Comparison of ENCODE assay signal across 14 cellular contexts in genomic region chr1:164704954-164705353, GRCh38.
DNase-seq lines count a peak whose midpoint lies in the region; ATAC-seq and TF ChIP-seq lines count a peak whose summit lies in the region.
"Had no signal": no experiment of that assay in that cellular context is flagged by ENCODE, and none has a peak within 500 bp of the region (broad histone marks: within the 10 kb centered on the region; RNA-seq: fewer than 3 reads in every experiment).

No MANE protein-coding gene starts in this region.

- no peaks in the 10 kb centered on the region for H4K20me1 ChIP-seq in SK-N-SH (ENCODE audit: insufficient read depth)

- peaks cover 24% of the 10 kb centered on the region for H3F3A ChIP-seq in SK-N-SH (replicated peaks; ENCODE audit: insufficient read depth)

- no peak overlapping the region for H3K4me3 ChIP-seq in SK-N-SH (ENCODE audit: low read depth in 2 of 2, low read length in 1 of 2)
- no peak overlapping the region for H3K4me3 ChIP-seq in fibroblast of pulmonary artery (replicated peaks; ENCODE audit: low read depth, low read length)
- H3K4me3 ChIP-seq in uterus = no peak overlapping the region
- H3K4me3 ChIP-seq: adrenal gland, thyroid gland had no signal

- H3K4me1 Mint-ChIP-seq in activated T-helper 2 cell treated with anti-CD3 and anti-CD28 coated beads, Interferon-gamma antibody, Interleukin-2, Interleukin-4, amounts not matched to agents 10 μg/mL and 5 μg/mL and 100 μg/mL, durations not matched to agents 14 hours and 24 hours and 36 hours (ENCODE audit: low read depth) = no peaks in the 10 kb centered on the region
- no peaks in the 10 kb centered on the region for H3K4me1 Mint-ChIP-seq in stimulated activated effector memory CD8-positive, alpha-beta T cell treated with anti-CD3 and anti-CD28 coated beads, Interleukin-12 subunit alpha, Interleukin-12 subunit beta, amount 100 ng/mL, for 72 hours

- H3K4me1 ChIP-seq in SK-N-SH (ENCODE audit: control insufficient read depth in 1 of 2, insufficient read depth in 2 of 2, low read depth in 1 of 2, low read length in 1 of 2) = peaks cover 23 to 35% of the 10 kb centered on the region in 2 experiments
- H3K4me1 ChIP-seq in uterus = peaks cover 13 to 14% of the 10 kb centered on the region in 2 donors

- peak; percentile 59 for TF ChIP-seq RAD21 in SK-N-SH (IDR thresholded peaks at IDR 0.05; ENCODE audit: low read length)

- H3K9me2 ChIP-seq in SK-N-SH = no peaks in the 10 kb centered on the region

- no peaks in the 10 kb centered on the region for H3K36me3 ChIP-seq in SK-N-SH (replicated peaks in 1 of 2; ENCODE audit: control insufficient read depth in 1 of 2, insufficient read depth in 2 of 2, low read length in 1 of 2)
- H3K36me3 ChIP-seq in uterus = no peaks in the 10 kb centered on the region
- H3K36me3 ChIP-seq: adrenal gland, thyroid gland had no signal

- no peaks in the 10 kb centered on the region for H3K27me3 Mint-ChIP-seq in activated T-helper 2 cell treated with anti-CD3 and anti-CD28 coated beads, Interferon-gamma antibody, Interleukin-2, Interleukin-4, amounts not matched to agents 10 μg/mL and 5 μg/mL and 100 μg/mL, durations not matched to agents 14 hours and 24 hours and 36 hours (ENCODE audit: low read depth)

- no peaks in the 10 kb centered on the region for H3K36me3 Mint-ChIP-seq in activated T-helper 2 cell treated with anti-CD3 and anti-CD28 coated beads, Interferon-gamma antibody, Interleukin-2, Interleukin-4, amounts not matched to agents 10 μg/mL and 5 μg/mL and 100 μg/mL, durations not matched to agents 14 hours and 24 hours and 36 hours (ENCODE audit: low read depth)
- no peaks in the 10 kb centered on the region for H3K36me3 Mint-ChIP-seq in stimulated activated effector memory CD8-positive, alpha-beta T cell treated with anti-CD3 and anti-CD28 coated beads, Interleukin-12 subunit alpha, Interleukin-12 subunit beta, amount 100 ng/mL, for 72 hours

- DNase-seq in SK-N-SH (peak; percentile 28), OCI-M1 (lab: John Stamatoyannopoulos, UW) (peak; percentile 51), fibroblast of pulmonary artery (ENCODE audit: low read depth) (no peak), uterus (no peak)
- no peak for DNase-seq in activated T-helper 2 cell treated with anti-CD3 and anti-CD28 coated beads, Interferon-gamma antibody, Interleukin-2, Interleukin-4, amounts not matched to agents 10 μg/mL and 5 μg/mL and 100 μg/mL, durations not matched to agents 14 hours and 24 hours and 36 hours (ENCODE audit: low spot score)
- DNase-seq in stimulated activated effector memory CD8-positive, alpha-beta T cell treated with anti-CD3 and anti-CD28 coated beads, Interleukin-12 subunit alpha, Interleukin-12 subunit beta, amount 100 ng/mL, for 72 hours (ENCODE audit: low spot score in 2 of 2) = no peak
- DNase-seq: activated T-cell treated with anti-CD3 and anti-CD28 coated beads for 4 hours, adrenal gland, hypothalamus, NCI-H187 treated with DMSO at 0.1 percent for 48 hours, thyroid gland had no signal

- H3K27ac ChIP-seq in SK-N-SH (ENCODE audit: low read depth in 2 of 2, low read length in 1 of 2) = no peak overlapping the region
- peak overlapping the region; percentile 85 to 92 for H3K27ac ChIP-seq in uterus
- H3K27ac ChIP-seq: adrenal gland, thyroid gland had no signal

- H3K79me2 ChIP-seq in SK-N-SH (ENCODE audit: insufficient read depth) = no peaks in the 10 kb centered on the region

- H3K27me3 ChIP-seq in SK-N-SH (ENCODE audit: insufficient read depth) (no peaks in the 10 kb centered on the region), uterus (no peaks in the 10 kb centered on the region)
- H3K27me3 ChIP-seq: adrenal gland, thyroid gland had no signal

- H3K27ac Mint-ChIP-seq in activated T-helper 2 cell treated with anti-CD3 and anti-CD28 coated beads, Interferon-gamma antibody, Interleukin-2, Interleukin-4, amounts not matched to agents 10 μg/mL and 5 μg/mL and 100 μg/mL, durations not matched to agents 14 hours and 24 hours and 36 hours = no peak overlapping the region
- H3K27ac Mint-ChIP-seq in stimulated activated effector memory CD8-positive, alpha-beta T cell treated with anti-CD3 and anti-CD28 coated beads, Interleukin-12 subunit alpha, Interleukin-12 subunit beta, amount 100 ng/mL, for 72 hours = no peak overlapping the region

- H3K4me3 Mint-ChIP-seq in activated T-helper 2 cell treated with anti-CD3 and anti-CD28 coated beads, Interferon-gamma antibody, Interleukin-2, Interleukin-4, amounts not matched to agents 10 μg/mL and 5 μg/mL and 100 μg/mL, durations not matched to agents 14 hours and 24 hours and 36 hours (ENCODE audit: low read depth) = no peak overlapping the region
- no peak overlapping the region for H3K4me3 Mint-ChIP-seq in stimulated activated effector memory CD8-positive, alpha-beta T cell treated with anti-CD3 and anti-CD28 coated beads, Interleukin-12 subunit alpha, Interleukin-12 subunit beta, amount 100 ng/mL, for 72 hours

- intact Hi-C loops in uterus (cut with DNase I; ENCODE audit: low total_unique reads) = no loop called here
- intact Hi-C loops in activated T-helper 2 cell treated with anti-CD3 and anti-CD28 coated beads, Interferon-gamma antibody, Interleukin-2, Interleukin-4, amounts not matched to agents 10 μg/mL and 5 μg/mL and 100 μg/mL, durations not matched to agents 14 hours and 24 hours and 36 hours (cut with micrococcal nuclease) = no loop called here

- no peak for ATAC-seq in SK-N-SH treated with all-trans-retinoic acid at 6 μM for 48 hours
- ATAC-seq in stimulated activated effector memory CD8-positive, alpha-beta T cell treated with anti-CD3 and anti-CD28 coated beads, Interleukin-12 subunit alpha, Interleukin-12 subunit beta, amount 100 ng/mL, for 72 hours = no peak
- ATAC-seq in GM18511 (IDR thresholded peaks at IDR 0.05; ENCODE audit: unreplicated experiment) = no peak
- ATAC-seq: sciatic nerve had no signal

- 95% methylated on average over 1 of the region's 1 CpG for WGBS in SK-N-SH (ENCODE audit: low lambda C conversion rate)

- POLR2A ChIA-PET in SK-N-SH (lab: Yijun Ruan, JAX) = no interaction called here

- TF ChIP-seq POLR2A in uterus (IDR thresholded peaks at IDR 0.05) = no peak

- no peak overlapping the region for H3K4me2 ChIP-seq in SK-N-SH

- TF ChIP-seq CTCF in SK-N-SH (IDR thresholded peaks at IDR 0.05) (peak; percentile 39; the same call in 1 of the 2 replicates), fibroblast of pulmonary artery (IDR thresholded peaks at IDR 0.05; ENCODE audit: low read length, missing control alignments) (peak; percentile 18), uterus (IDR thresholded peaks at IDR 0.05) (no peak)

- H3K9me3 Mint-ChIP-seq in activated T-helper 2 cell treated with anti-CD3 and anti-CD28 coated beads, Interferon-gamma antibody, Interleukin-2, Interleukin-4, amounts not matched to agents 10 μg/mL and 5 μg/mL and 100 μg/mL, durations not matched to agents 14 hours and 24 hours and 36 hours = no peaks in the 10 kb centered on the region
- H3K9me3 Mint-ChIP-seq in stimulated activated effector memory CD8-positive, alpha-beta T cell treated with anti-CD3 and anti-CD28 coated beads, Interleukin-12 subunit alpha, Interleukin-12 subunit beta, amount 100 ng/mL, for 72 hours = peaks cover 7% of the 10 kb centered on the region

- no peak overlapping the region for H3K9ac ChIP-seq in SK-N-SH

- H3K9me3 ChIP-seq in SK-N-SH (no peaks in the 10 kb centered on the region), uterus (no peaks in the 10 kb centered on the region)
- H3K9me3 ChIP-seq: adrenal gland, thyroid gland had no signal

- H2AFZ ChIP-seq in SK-N-SH (ENCODE audit: low read depth) = no peak overlapping the region

- CTCF ChIA-PET in SK-N-SH (lab: Yijun Ruan, JAX) = interaction anchor here (0.6 to 5.0 kb wide), 9 partner anchors 10 to 538 kb away, joined by 3 to 36 read pairs (median 4); no protein-coding TSS in a partner anchor

- TF ChIP-seq EP300 in SK-N-SH (IDR thresholded peaks at IDR 0.05; ENCODE audit: borderline replicate concordance in 1 of 2, low read depth in 1 of 2, low read length in 1 of 2) = no peak

TF ChIP-seq in SK-N-SH, 30 proteins besides CTCF, POLR2A, EP300 and RAD21 (continues in another document):
- TF ChIP-seq, protein P1, sequence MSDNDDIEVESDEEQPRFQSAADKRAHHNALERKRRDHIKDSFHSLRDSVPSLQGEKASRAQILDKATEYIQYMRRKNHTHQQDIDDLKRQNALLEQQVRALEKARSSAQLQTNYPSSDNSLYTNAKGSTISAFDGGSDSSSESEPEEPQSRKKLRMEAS (IDR thresholded peaks at IDR 0.05; ENCODE audit: low read depth) = no peak
- TF ChIP-seq TAF1 (IDR thresholded peaks at IDR 0.05; ENCODE audit: borderline replicate concordance, low read depth, low read length) (no peak), SIN3A (IDR thresholded peaks at IDR 0.05; ENCODE audit: borderline replicate concordance, low read depth, low read length) (no peak), MXI1 (IDR thresholded peaks at IDR 0.05; ENCODE audit: low read depth, low read length) (no peak), SMC3 (IDR thresholded peaks at IDR 0.05; ENCODE audit: low read depth, low read length) (peak; percentile 25; the same call in 1 of the 2 replicates), FOXJ3 (CRISPR knock-in tag; IDR thresholded peaks at IDR 0.05) (no peak), YY1 (IDR thresholded peaks at IDR 0.05; ENCODE audit: low read depth) (no peak), NRF1 (IDR thresholded peaks at IDR 0.05; ENCODE audit: low read depth, low read length) (no peak)

TF ChIP-seq in SK-N-SH treated with all-trans-retinoic acid at 6 μM for 48 hours, 23 proteins besides CTCF, POLR2A, EP300 and RAD21 (continues in another document):
- no peak for TF ChIP-seq PPARA (CRISPR knock-in tag; IDR thresholded peaks at IDR 0.05; ENCODE audit: borderline replicate concordance)
- no peak for TF ChIP-seq GLIS3 (CRISPR knock-in tag; IDR thresholded peaks at IDR 0.05)
- TF ChIP-seq ZFP3 (CRISPR knock-in tag; IDR thresholded peaks at IDR 0.05) = no peak
- no peak for TF ChIP-seq ZNF70 (CRISPR knock-in tag; IDR thresholded peaks at IDR 0.05)
- no peak for TF ChIP-seq CSRNP3 (CRISPR knock-in tag; IDR thresholded peaks at IDR 0.05)
- no peak for TF ChIP-seq BACH2 (CRISPR knock-in tag; IDR thresholded peaks at IDR 0.05; ENCODE audit: borderline replicate concordance)
- TF ChIP-seq TCF4 (CRISPR knock-in tag; IDR thresholded peaks at IDR 0.05; ENCODE audit: borderline replicate concordance) = no peak

Comparison
In these comparisons a context has a peak if more than half of its experiments do, and no peak if none do; other contexts are left out.
1. DNase-seq: peak in SK-N-SH (single experiment) and OCI-M1 (single experiment); none in fibroblast of pulmonary artery (single experiment), uterus (0 of 2), activated T-helper 2 cell treated with anti-CD3 and anti-CD28 coated beads, Interferon-gamma antibody, Interleukin-2, Interleukin-4, amounts not matched to agents 10 μg/mL and 5 μg/mL and 100 μg/mL, durations not matched to agents 14 hours and 24 hours and 36 hours (single experiment) and stimulated activated effector memory CD8-positive, alpha-beta T cell treated with anti-CD3 and anti-CD28 coated beads, Interleukin-12 subunit alpha, Interleukin-12 subunit beta, amount 100 ng/mL, for 72 hours (0 of 2).
2. H3K27ac ChIP-seq: peak in uterus (2 of 2); none in SK-N-SH (0 of 2).
3. CTCF ChIP-seq: peak in SK-N-SH (single experiment) and fibroblast of pulmonary artery (single experiment); none in uterus (0 of 4).